12 cellular contexts compared by ENCODE assay signal in the genomic region with DNA sequence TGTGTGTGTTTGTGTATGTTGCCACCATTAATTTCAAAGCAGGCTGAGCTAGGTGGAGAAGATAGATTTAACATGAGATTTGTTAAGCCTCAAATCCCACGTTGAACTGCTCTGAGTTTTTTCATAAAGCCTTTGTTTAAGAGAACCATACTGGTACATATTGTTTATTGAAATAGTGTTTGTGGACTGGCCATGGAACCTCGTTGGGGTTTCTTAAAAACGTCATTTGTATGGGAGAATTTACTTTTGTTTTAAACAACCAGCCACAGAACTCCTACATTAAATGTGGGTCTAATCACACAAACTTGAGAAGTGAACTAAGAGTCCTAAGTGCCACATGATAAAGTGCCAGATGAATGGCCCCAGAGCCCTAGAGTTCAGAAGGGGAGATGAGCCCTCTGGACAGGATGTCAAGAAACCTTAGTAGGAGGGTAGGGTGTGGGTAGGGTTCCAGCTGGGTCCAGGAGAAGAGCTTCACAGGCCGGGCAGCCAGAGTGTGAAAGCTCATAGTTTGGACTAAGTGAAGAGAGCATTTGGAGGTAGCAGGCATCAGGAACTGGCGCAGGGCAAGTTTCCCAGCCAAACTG.
DNase-seq lines count a peak whose midpoint lies in the region; ATAC-seq and TF ChIP-seq lines count a peak whose summit lies in the region.
"Had no signal": no experiment of that assay in that cellular context is flagged by ENCODE, and none has a peak within 500 bp of the region (broad histone marks: within the 10 kb centered on the region; RNA-seq: fewer than 3 reads in every experiment).

No MANE protein-coding gene starts in this region.

- H4K20me1 ChIP-seq in hepatocyte (ENCODE audit: insufficient read depth, poor library complexity, severe bottlenecking): peaks cover 100% of the 10 kb centered on the region
- H4K20me1 ChIP-seq in smooth muscle cell (ENCODE audit: low read depth): peaks cover 98% of the 10 kb centered on the region

- peak; percentile 51 for ATAC-seq in GM18511 (IDR thresholded peaks at IDR 0.05; ENCODE audit: unreplicated experiment)
- peak; percentile 34 for ATAC-seq in activated T-helper 17 cell treated with anti-CD3 and anti-CD28 coated beads, Interleukin-2, amount 50 U/mL, for 72 hours (replicated peaks)
- no peak for ATAC-seq in HG03039 (IDR thresholded peaks at IDR 0.05; ENCODE audit: unreplicated experiment)

- H3K4me3 Mint-ChIP-seq in activated T-helper 17 cell treated with anti-CD3 and anti-CD28 coated beads, Interleukin-2, amount 50 U/mL, for 72 hours: peak overlapping the region; percentile 52

- peak overlapping the region; percentile 17 for H3K27ac ChIP-seq in hepatocyte
- H3K27ac ChIP-seq in smooth muscle cell (ENCODE audit: low read depth): peak overlapping the region; percentile 57

- no peaks in the 10 kb centered on the region for H3K27me3 Mint-ChIP-seq in activated T-helper 17 cell treated with anti-CD3 and anti-CD28 coated beads, Interleukin-2, amount 50 U/mL, for 72 hours

- peaks cover 23% of the 10 kb centered on the region for H3F3A ChIP-seq in smooth muscle cell (ENCODE audit: low read depth)

- H2AFZ ChIP-seq in hepatocyte: no peak overlapping the region
- H2AFZ ChIP-seq in smooth muscle cell (ENCODE audit: low read depth): no peak overlapping the region

- DNase-seq in hepatocyte (ENCODE audit: low spot score) (no peak), smooth muscle cell (lab: John Stamatoyannopoulos, UW; ENCODE audit: unreplicated experiment) (no peak), NCI-H1417 (lab: John Stamatoyannopoulos, UW) (no peak), HK-2 (ENCODE audit: unreplicated experiment) (no peak), NCI-H524 treated with DMSO at 0.1 percent for 48 hours (lab: John Stamatoyannopoulos, UW) (no peak)
- DNase-seq: activated CD8-positive, alpha-beta memory T cell treated with anti-CD3 and anti-CD28 coated beads for 24 hours; NCI-H1930; pancreas; RPMI8226 had no signal

- no peaks in the 10 kb centered on the region for H3K36me3 ChIP-seq in hepatocyte (replicated peaks; ENCODE audit: insufficient read depth, low read depth)
- H3K36me3 ChIP-seq in smooth muscle cell (ENCODE audit: low read depth): no peaks in the 10 kb centered on the region

- TF ChIP-seq CTCF in hepatocyte (IDR thresholded peaks at IDR 0.05; ENCODE audit: poor library complexity): no peak
- TF ChIP-seq CTCF in smooth muscle cell (IDR thresholded peaks at IDR 0.05; ENCODE audit: borderline replicate concordance, insufficient read depth, poor library complexity, severe bottlenecking): no peak

- H3K79me2 ChIP-seq in hepatocyte: peaks cover 100% of the 10 kb centered on the region
- H3K79me2 ChIP-seq in smooth muscle cell (ENCODE audit: low read depth): peaks cover 99% of the 10 kb centered on the region

- H3K9me2 ChIP-seq in hepatocyte (replicated peaks; ENCODE audit: insufficient read depth): no peaks in the 10 kb centered on the region

- H3K9me3 ChIP-seq in hepatocyte (ENCODE audit: low read depth) (no peaks in the 10 kb centered on the region), smooth muscle cell (replicated peaks; ENCODE audit: low read depth) (no peaks in the 10 kb centered on the region)
- H3K9me3 ChIP-seq: pancreas had no signal

- H3K9me3 Mint-ChIP-seq in activated T-helper 17 cell treated with anti-CD3 and anti-CD28 coated beads, Interleukin-2, amount 50 U/mL, for 72 hours: no peaks in the 10 kb centered on the region

- peak overlapping the region; percentile 41 for H3K27ac Mint-ChIP-seq in activated T-helper 17 cell treated with anti-CD3 and anti-CD28 coated beads, Interleukin-2, amount 50 U/mL, for 72 hours

- H3K4me2 ChIP-seq in hepatocyte (no peak overlapping the region), smooth muscle cell (peak overlapping the region; percentile 58)

- H3K4me1 ChIP-seq in hepatocyte (ENCODE audit: insufficient read depth) (peaks cover 40% of the 10 kb centered on the region), smooth muscle cell (ENCODE audit: low read depth) (peaks cover 16% of the 10 kb centered on the region)

- H3K36me3 Mint-ChIP-seq in activated T-helper 17 cell treated with anti-CD3 and anti-CD28 coated beads, Interleukin-2, amount 50 U/mL, for 72 hours (ENCODE audit: low read depth): peaks cover 16% of the 10 kb centered on the region

- H3K9ac ChIP-seq in smooth muscle cell (ENCODE audit: low read depth): no peak overlapping the region

- H3K4me3 ChIP-seq in hepatocyte (no peak overlapping the region), smooth muscle cell (no peak overlapping the region)
- H3K4me3 ChIP-seq: pancreas had no signal

- peaks cover 59% of the 10 kb centered on the region for H3K4me1 Mint-ChIP-seq in activated T-helper 17 cell treated with anti-CD3 and anti-CD28 coated beads, Interleukin-2, amount 50 U/mL, for 72 hours

- no peaks in the 10 kb centered on the region for H3K27me3 ChIP-seq in hepatocyte
- no peaks in the 10 kb centered on the region for H3K27me3 ChIP-seq in smooth muscle cell (ENCODE audit: low read depth)
- H3K27me3 ChIP-seq: pancreas had no signal

- WGBS in hepatocyte (ENCODE audit: low lambda C conversion rate, missing lambda C conversion rate): 71% methylated on average over 5 of the region's 5 CpGs
- 56% methylated on average over 5 of the region's 5 CpGs for WGBS in smooth muscle cell (ENCODE audit: low lambda C conversion rate)
